22 cellular contexts compared by ENCODE assay signal in genomic region chr6:170523256-170524187, GRCh38. TPM values are rescaled to one million over a fixed set of nuclear protein-coding genes. Genes with fewer than 3 reads are reported as not detected.
A peak's percentile ranks its signal among the peaks of the same experiment; 100 is the strongest.
DNase-seq lines count a peak whose midpoint lies in the region; ATAC-seq and TF ChIP-seq lines count a peak whose summit lies in the region.
"Had no signal": no experiment of that assay in that cellular context is flagged by ENCODE, and none has a peak within 500 bp of the region (broad histone marks: within the 10 kb centered on the region; RNA-seq: fewer than 3 reads in every experiment).

No MANE protein-coding gene starts in this region.

- DNase-seq in EH (ENCODE audit: low read depth) (peak; percentile 21), OCI-M1 (lab: John Stamatoyannopoulos, UW) (peak; percentile 9), glutamatergic neuron (no peak), myocyte (ENCODE audit: low read depth) (peak; percentile 95), body of pancreas (no peak), pons (ENCODE audit: low spot score) (no peak), activated gamma-delta T cell (lab: John Stamatoyannopoulos, UW) (no peak)
- DNase-seq: activated B cell treated with CpG ODN at 0.5 μM for 24 hours; activated effector memory CD4-positive, alpha-beta T cell treated with anti-CD3 and anti-CD28 coated beads, Interleukin-2, amount 50 U/mL, for 16 hours; amniotic stem cell; CD8-positive, alpha-beta memory T cell; cerebellar nuclear complex; MV-4-11; NCI-H1930; NCI-H446; SHP77 treated with DMSO at 0.1 percent for 48 hours; stomach; T-helper 17 cell; uterus had no signal

- H3K9me3 Mint-ChIP-seq in glutamatergic neuron (ENCODE audit: unreplicated experiment), result peaks cover 4% of the 10 kb centered on the region
- H3K9me3 Mint-ChIP-seq: activated B cell treated with CpG ODN at 0.5 μM for 24 hours; CD8-positive, alpha-beta memory T cell had no signal

- 65 to 76% methylated on average over 8 to 10 of the region's 10 CpGs for WGBS in body of pancreas, 2 donors

- peak overlapping the region; percentile 47 for H3K4me3 Mint-ChIP-seq in glutamatergic neuron (ENCODE audit: unreplicated experiment)
- H3K4me3 Mint-ChIP-seq: activated B cell treated with CpG ODN at 0.5 μM for 24 hours; CD8-positive, alpha-beta memory T cell; T-helper 17 cell had no signal

- H3K36me3 ChIP-seq in body of pancreas (replicated peaks in 1 of 2; ENCODE audit: insufficient read depth in 1 of 2, low read depth in 2 of 2), result no peaks in the 10 kb centered on the region
- H3K36me3 ChIP-seq: stomach, uterus had no signal

- H3K9me3 ChIP-seq in body of pancreas, result no peaks in the 10 kb centered on the region
- H3K9me3 ChIP-seq: stomach, uterus had no signal

- no peak overlapping the region for H3K27ac ChIP-seq in body of pancreas
- H3K27ac ChIP-seq: HL-60, stomach, uterus had no signal

- TF ChIP-seq CTCF in glutamatergic neuron (IDR thresholded peaks at IDR 0.05; ENCODE audit: partially characterized antibody, unreplicated experiment) (no peak), body of pancreas (IDR thresholded peaks at IDR 0.05) (no peak)

- H3K4me1 Mint-ChIP-seq in glutamatergic neuron (ENCODE audit: low read depth, unreplicated experiment), result peaks cover 19% of the 10 kb centered on the region
- H3K4me1 Mint-ChIP-seq: activated B cell treated with CpG ODN at 0.5 μM for 24 hours, T-helper 17 cell had no signal

- no peaks in the 10 kb centered on the region for H3K4me1 ChIP-seq in body of pancreas
- H3K4me1 ChIP-seq: stomach, uterus had no signal

- no peaks in the 10 kb centered on the region for H3K27me3 ChIP-seq in body of pancreas
- H3K27me3 ChIP-seq: stomach, uterus had no signal

- H3K4me3 ChIP-seq in body of pancreas, result no peak overlapping the region
- H3K4me3 ChIP-seq: stomach, uterus had no signal

- H3K36me3 Mint-ChIP-seq in glutamatergic neuron (ENCODE audit: unreplicated experiment), result peaks cover 7% of the 10 kb centered on the region
- H3K36me3 Mint-ChIP-seq: CD8-positive, alpha-beta memory T cell had no signal

- peak overlapping the region; percentile 36 for H3K27ac Mint-ChIP-seq in glutamatergic neuron (ENCODE audit: unreplicated experiment)
- H3K27ac Mint-ChIP-seq: activated B cell treated with CpG ODN at 0.5 μM for 24 hours; CD8-positive, alpha-beta memory T cell; T-helper 17 cell had no signal

- ATAC-seq in body of pancreas (no peak), GM19455 (IDR thresholded peaks at IDR 0.05; ENCODE audit: unreplicated experiment) (no peak)
- ATAC-seq: sciatic nerve, T-helper 17 cell had no signal

- peaks cover 2% of the 10 kb centered on the region for H3K27me3 Mint-ChIP-seq in glutamatergic neuron (ENCODE audit: unreplicated experiment)

- intact Hi-C loops in body of pancreas (cut with DNase I), result loop anchor here (10.0 kb wide), 2 partner anchors 699 to 739 kb away; no protein-coding TSS in a partner anchor

- TF ChIP-seq POLR2A in body of pancreas (IDR thresholded peaks at IDR 0.05), result no peak

RNA-seq across cellular contexts. Expression of gene PSMB1, which starts 29.6 kb away (rescaled TPM):
- 149 TPM for total RNA-seq in glutamatergic neuron (ENCODE audit: unreplicated experiment)
- 262 and 290 TPM in 2 replicates for total RNA-seq in myocyte
- polyA plus RNA-seq in myocyte (2012), result 261 TPM
- 10 to 100 TPM; 39.9 to 80.9 TPM for total RNA-seq in body of pancreas

RNA-seq across cellular contexts. Expression of gene TBP, which starts 30.6 kb away (rescaled TPM):
- 19.9 TPM for total RNA-seq in glutamatergic neuron (ENCODE audit: unreplicated experiment)
- total RNA-seq in myocyte, result 9.6 and 10.7 TPM in 2 replicates
- polyA plus RNA-seq in myocyte (2012), result 10.0 TPM
- total RNA-seq in body of pancreas, result 10 to 100 TPM in 1 of 2 donors, 1 to 10 TPM in 1; 8.6 to 10.4 TPM

Comparison
In these comparisons a context has a peak if more than half of its experiments do, and no peak if none do; other contexts are left out.
1. DNase-seq: peak in EH (single experiment), OCI-M1 (single experiment) and myocyte (single experiment); none in glutamatergic neuron (single experiment), body of pancreas (0 of 4), pons (single experiment) and activated gamma-delta T cell (single experiment).